ENCODE assay signal across 1 cellular context in the genomic region with DNA sequence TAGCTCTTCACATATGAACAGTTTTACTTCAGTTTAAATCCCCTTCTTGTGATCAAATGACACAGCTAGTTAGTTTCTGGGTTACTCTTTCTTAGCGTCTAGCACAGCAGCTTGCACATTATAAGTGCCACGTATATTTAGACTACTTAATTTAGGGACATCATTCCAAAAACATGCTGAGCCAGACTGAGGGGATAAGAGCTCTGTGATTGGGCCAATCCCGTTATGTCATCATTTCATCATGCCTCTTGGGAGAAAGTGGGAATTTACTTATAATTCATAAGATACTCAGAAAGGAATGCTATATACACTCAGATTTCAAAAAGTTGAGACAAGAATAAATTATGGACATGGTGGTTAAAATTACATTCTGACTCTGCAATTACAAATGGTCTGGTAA. TPM values are rescaled to one million over a fixed set of nuclear protein-coding genes. Genes with fewer than 3 reads are reported as not detected.
"Had no signal": no experiment of that assay in that cellular context is flagged by ENCODE, and none has a peak within 500 bp of the region (broad histone marks: within the 10 kb centered on the region; RNA-seq: fewer than 3 reads in every experiment).

No MANE protein-coding gene starts in this region.

RNA-seq across cellular contexts. Expression of gene FBXW10B, which starts 4.2 kb away (rescaled TPM):
- total RNA-seq: body of pancreas had no signal
